7 cellular contexts compared by ENCODE assay signal in the genomic region with DNA sequence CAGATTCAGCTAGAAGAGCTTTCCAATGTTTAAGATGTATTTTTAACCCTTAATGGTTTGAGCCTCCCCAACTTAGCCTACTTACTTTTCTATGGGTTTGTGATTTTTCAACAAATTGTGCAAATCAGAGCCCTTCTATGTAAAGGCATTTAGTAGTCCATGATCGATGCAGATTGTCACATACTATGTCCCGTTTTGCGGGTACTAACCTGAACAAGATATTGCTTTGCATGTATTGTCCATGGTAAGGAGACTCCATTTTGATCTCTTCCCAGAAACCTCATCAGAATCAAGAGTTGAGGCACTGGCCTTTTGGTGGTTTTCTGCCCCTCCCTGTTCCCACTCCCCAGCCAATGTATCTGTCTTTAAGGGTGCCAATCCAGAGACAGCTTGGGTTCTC.
"Had no signal": no experiment of that assay in that cellular context is flagged by ENCODE, and none has a peak within 500 bp of the region (broad histone marks: within the 10 kb centered on the region; RNA-seq: fewer than 3 reads in every experiment).

No MANE protein-coding gene starts in this region.

- H3K9ac ChIP-seq: KMS-11 had no signal

- DNase-seq: H9, HCEC 1CT, KBM-7 had no signal

- H3K4me2 ChIP-seq: GM23338, KMS-11 had no signal

- H3K9me3 Mint-ChIP-seq: GM23338, H9 had no signal

- H3K4me3 ChIP-seq: GM23338 had no signal

- H3K27ac Mint-ChIP-seq: GM23338, IgD-negative memory B cell had no signal

- H3K4me1 Mint-ChIP-seq: GM23338, IgD-negative memory B cell had no signal

- H3K27ac ChIP-seq: HL-60, KMS-11 had no signal

- H3K4me3 Mint-ChIP-seq: GM23338, H9, IgD-negative memory B cell had no signal
